Comparison of ENCODE assay signal across 17 cellular contexts in genomic region chr2:27653397-27653796, GRCh38. TPM values are rescaled to one million over a fixed set of nuclear protein-coding genes. Genes with fewer than 3 reads are reported as not detected.
DNase-seq lines count a peak whose midpoint lies in the region; ATAC-seq and TF ChIP-seq lines count a peak whose summit lies in the region.
"Had no signal": no experiment of that assay in that cellular context is flagged by ENCODE, and none has a peak within 500 bp of the region (broad histone marks: within the 10 kb centered on the region; RNA-seq: fewer than 3 reads in every experiment).

No MANE protein-coding gene starts in this region.

- H3K79me2 ChIP-seq in mammary epithelial cell (ENCODE audit: insufficient read depth, low read length) = peaks cover 9% of the 10 kb centered on the region

- dilution Hi-C loops in mammary epithelial cell (cut with HindIII; ENCODE audit: low sequenced_read_pairs) = no loop called here

- peaks cover 17% of the 10 kb centered on the region for H3K4me1 ChIP-seq in mammary epithelial cell (ENCODE audit: insufficient read depth, low read length)
- no peaks in the 10 kb centered on the region for H3K4me1 ChIP-seq in breast epithelium

- H3K27ac ChIP-seq in mammary epithelial cell (ENCODE audit: insufficient read depth, low read depth, low read length) (peak overlapping the region; percentile 40), breast epithelium (no peak overlapping the region)
- H3K27ac ChIP-seq: RWPE1, spleen had no signal

- POLR2A ChIA-PET in T-cell (lab: Charles Lee) = no interaction called here

- in situ Hi-C loops in mammary epithelial cell (cut with MboI; ENCODE audit: low sequenced_read_pairs in 2 of 2) = no loop called here

- no peak overlapping the region for H2AFZ ChIP-seq in mammary epithelial cell (ENCODE audit: low read depth, low read length)

- H3K4me1 Mint-ChIP-seq in T-cell = peaks cover 5 to 17% (median 16%) of the 10 kb centered on the region in 3 donors

- H3K36me3 Mint-ChIP-seq in T-cell = peaks cover 57% of the 10 kb centered on the region

- ATAC-seq in T-cell (replicated peaks in 1 of 4) = no peak
- no peak for ATAC-seq in GM21528 (IDR thresholded peaks at IDR 0.05; ENCODE audit: low FRiP score, unreplicated experiment)
- ATAC-seq: K562, left ventricle myocardium superior had no signal

- WGBS in mammary epithelial cell (ENCODE audit: low coverage, missing lambda C conversion rate) = 96% methylated on average over 2 of the region's 2 CpGs

- H3K4me2 ChIP-seq in mammary epithelial cell (ENCODE audit: insufficient read depth, low read depth, low read length) = no peak overlapping the region

- no peak overlapping the region for H3K4me3 Mint-ChIP-seq in T-cell

- CTCF ChIA-PET in mammary epithelial cell (lab: Charles Lee; ENCODE audit: low non-redundant PET) = no interaction called here
- CTCF ChIA-PET in T-cell (lab: Charles Lee) = interaction anchor here in 1 of 2 donors (0.5 kb wide), 1 partner anchor 119 kb away, joined by 3 read pairs; no protein-coding TSS in a partner anchor

- H3K9ac ChIP-seq in mammary epithelial cell (ENCODE audit: insufficient read depth, low read length) = no peak overlapping the region

- H3K36me3 ChIP-seq in mammary epithelial cell (ENCODE audit: insufficient read depth, low read length) (peaks cover 31% of the 10 kb centered on the region), breast epithelium (peaks cover 6% of the 10 kb centered on the region)

- H4K20me1 ChIP-seq in mammary epithelial cell (ENCODE audit: insufficient read depth, low read length) = no peaks in the 10 kb centered on the region

- TF ChIP-seq CTCF in mammary epithelial cell (conservative IDR thresholded peaks at IDR 0.05 in 1 of 2, IDR thresholded peaks at IDR 0.05 in 1 of 2; ENCODE audit: extremely low read depth in 1 of 2, insufficient read depth in 1 of 2, low read depth in 1 of 2, low read length in 2 of 2) (no peak), breast epithelium (IDR thresholded peaks at IDR 0.05) (no peak), choroid plexus epithelial cell (conservative IDR thresholded peaks at IDR 0.05; ENCODE audit: low read depth, low read length) (no peak)

- DNase-seq in mammary epithelial cell = no peak
- no peak for DNase-seq in breast epithelium (ENCODE audit: low spot score in 2 of 2)
- no peak for DNase-seq in T-cell
- peak; percentile 71 for DNase-seq in choroid plexus epithelial cell (ENCODE audit: low read depth)
- no peak for DNase-seq in SW480 (ENCODE audit: low spot score)
- no peak for DNase-seq in medulla oblongata (ENCODE audit: extremely low spot score)
- DNase-seq in HUDEP-2 (lab: John Stamatoyannopoulos, UW; ENCODE audit: unreplicated experiment in 76 of 76) = no peak
- DNase-seq: Caco-2; hippocampal formation; left ventricle myocardium superior; NCI-H1105; NCI-H774; spleen; stimulated activated naive CD4-positive, alpha-beta T cell treated with Interleukin-2 at 50 U/mL for 16 hours had no signal

- no peaks in the 10 kb centered on the region for H3K27me3 Mint-ChIP-seq in T-cell

- H3K4me3 ChIP-seq in mammary epithelial cell (replicated peaks in 1 of 3; ENCODE audit: insufficient read depth in 1 of 3, low read depth in 2 of 3, low read length in 3 of 3) (no peak overlapping the region), breast epithelium (no peak overlapping the region), choroid plexus epithelial cell (ENCODE audit: low read depth, low read length) (no peak overlapping the region)
- H3K4me3 ChIP-seq: K562, spleen had no signal

- H3K27me3 ChIP-seq in mammary epithelial cell (ENCODE audit: insufficient read depth, low read length) (no peaks in the 10 kb centered on the region), breast epithelium (no peaks in the 10 kb centered on the region)
- H3K27me3 ChIP-seq: spleen had no signal

- TF ChIP-seq POLR2A in breast epithelium (IDR thresholded peaks at IDR 0.05) = no peak

- H3K27ac Mint-ChIP-seq in T-cell = peak overlapping the region; percentile 7 to 24

- no peaks in the 10 kb centered on the region for H3K9me3 Mint-ChIP-seq in T-cell

- intact Hi-C loops in mammary epithelial cell (cut with micrococcal nuclease) = no loop called here
- intact Hi-C loops in breast epithelium (cut with DNase I; ENCODE audit: low total_unique reads) = no loop called here

- no peaks in the 10 kb centered on the region for H3K9me3 ChIP-seq in mammary epithelial cell (replicated peaks; ENCODE audit: insufficient read depth, low read length)
- no peaks in the 10 kb centered on the region for H3K9me3 ChIP-seq in breast epithelium
- H3K9me3 ChIP-seq: Caco-2, spleen had no signal

- BruUV-seq in mammary epithelial cell (replicated peaks; lab: Mats Ljungman, UMichigan) = no TSS peak

RNA-seq across cellular contexts. Expression of gene SUPT7L, which starts 10.0 kb away (rescaled TPM):
- 10 to 100 TPM; 31.2 to 46.2 TPM for total RNA-seq in mammary epithelial cell
- polyA plus RNA-seq in mammary epithelial cell = 28.8 TPM
- 13.9 TPM for polyA minus RNA-seq in mammary epithelial cell
- 10 to 100 TPM; 21.4 to 34.2 (median 25.9) TPM for total RNA-seq in breast epithelium
- 10 to 100 TPM; 39.2 to 53.2 (median 39.3) TPM for total RNA-seq in T-cell

RNA-seq across cellular contexts. Expression of gene SLC4A1AP, which starts 10.3 kb away (rescaled TPM):
- total RNA-seq in mammary epithelial cell (10 to 100 TPM; 23.8 to 26.1 TPM), breast epithelium (10 to 100 TPM; 23.3 to 27.1 (median 24.3) TPM), T-cell (10 to 100 TPM; 21.1 to 24.2 (median 21.8) TPM)
- 10.9 TPM for polyA plus RNA-seq in mammary epithelial cell
- 5.4 TPM for polyA minus RNA-seq in mammary epithelial cell

RNA-seq across cellular contexts. Expression of gene GPN1, which starts 24.5 kb away (rescaled TPM):
- total RNA-seq in mammary epithelial cell (10 to 100 TPM; 42.9 to 46.8 TPM), breast epithelium (10 to 100 TPM; 24.2 to 30.3 (median 25.6) TPM), T-cell (10 to 100 TPM; 27.0 to 32.1 (median 28.9) TPM)
- 64.0 TPM for polyA plus RNA-seq in mammary epithelial cell
- 75.2 TPM for polyA minus RNA-seq in mammary epithelial cell

RNA-seq across cellular contexts. Expression of gene CCDC121, which starts 24.6 kb away (rescaled TPM):
- total RNA-seq in mammary epithelial cell (1 to 10 TPM; 1.2 to 1.9 TPM), breast epithelium (1 to 10 TPM; 4.9 to 8.9 (median 5.1) TPM), T-cell (1 to 10 TPM in 3 of 5 donors, under 1 TPM in 2; 0.49 to 1.4 (median 1.2) TPM)
- polyA plus RNA-seq in mammary epithelial cell = 1.0 TPM
- not detected for polyA minus RNA-seq in mammary epithelial cell
